22 cellular contexts compared by ENCODE assay signal in the genomic region with DNA sequence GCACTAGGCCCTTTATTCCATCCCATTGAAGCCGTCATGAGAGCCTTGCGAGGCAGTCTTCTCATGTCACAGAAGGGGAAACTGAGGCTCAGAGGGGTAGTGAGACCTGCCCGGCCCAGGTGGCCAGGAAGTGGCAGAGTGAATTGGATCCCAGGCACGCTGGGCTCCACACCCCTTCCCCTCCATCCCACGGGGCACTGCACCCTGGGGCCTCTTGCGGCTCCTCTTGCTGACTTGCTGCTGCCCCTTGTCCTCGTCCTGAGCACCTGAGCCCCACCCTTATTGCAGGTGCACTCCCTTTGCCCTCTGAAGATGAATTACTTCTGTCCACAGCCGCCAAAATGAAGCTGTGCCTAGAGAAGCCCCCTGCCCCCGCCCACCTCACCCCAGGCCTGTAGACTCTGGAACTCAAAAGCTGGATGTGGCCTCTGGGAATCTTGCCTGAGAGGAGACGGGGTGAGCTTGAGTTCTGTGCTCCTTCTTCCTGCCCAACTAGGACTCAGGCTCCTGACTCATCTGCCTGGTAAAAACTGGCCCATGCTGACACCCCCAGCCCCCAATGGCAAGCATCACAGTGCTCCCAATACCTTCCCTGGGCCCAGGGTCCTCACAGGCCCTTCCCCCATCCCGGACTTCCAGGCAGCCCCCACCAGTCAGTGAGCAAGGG. TPM values are rescaled to one million over a fixed set of nuclear protein-coding genes. Genes with fewer than 3 reads are reported as not detected.
A peak's percentile ranks its signal among the peaks of the same experiment; 100 is the strongest.
DNase-seq lines count a peak whose midpoint lies in the region; ATAC-seq and TF ChIP-seq lines count a peak whose summit lies in the region.
"Had no signal": no experiment of that assay in that cellular context is flagged by ENCODE, and none has a peak within 500 bp of the region (broad histone marks: within the 10 kb centered on the region; RNA-seq: fewer than 3 reads in every experiment).

No MANE protein-coding gene starts in this region.

- H3K9ac ChIP-seq in muscle layer of colon (ENCODE audit: low read length) = peak overlapping the region; percentile 31

- no peak overlapping the region for H3K27ac Mint-ChIP-seq in osteocyte (ENCODE audit: unreplicated experiment)
- H3K27ac Mint-ChIP-seq: activated CD8-positive, alpha-beta memory T cell treated with anti-CD3 and anti-CD28 coated beads, Interleukin-2, amount 10 ng/mL, durations not matched to agents 7 days and 5 days; activated T-helper 2 cell treated with anti-CD3 and anti-CD28 coated beads, Interferon-gamma antibody, Interleukin-2, Interleukin-4, amounts not matched to agents 10 μg/mL and 5 μg/mL and 100 μg/mL, durations not matched to agents 14 hours and 24 hours and 36 hours; B cell had no signal

- TF ChIP-seq POLR2A in esophagus muscularis mucosa (IDR thresholded peaks at IDR 0.05; ENCODE audit: low read depth) (no peak), upper lobe of left lung (IDR thresholded peaks at IDR 0.05) (no peak)

- peak overlapping the region in 2 of 4 donors; percentile 17 to 20 for H3K4me3 ChIP-seq in esophagus muscularis mucosa
- H3K4me3 ChIP-seq in muscle layer of colon (ENCODE audit: low read depth in 1 of 2, low read length in 2 of 2) = no peak overlapping the region
- H3K4me3 ChIP-seq in upper lobe of left lung = no peak overlapping the region
- H3K4me3 ChIP-seq: right lobe of liver had no signal

- H3K27me3 ChIP-seq in esophagus muscularis mucosa (no peaks in the 10 kb centered on the region), muscle layer of colon (ENCODE audit: control insufficient read depth in 1 of 2, insufficient read depth in 2 of 2, low read length in 2 of 2) (no peaks in the 10 kb centered on the region), upper lobe of left lung (no peaks in the 10 kb centered on the region)
- H3K27me3 ChIP-seq: right lobe of liver had no signal

- H3K36me3 Mint-ChIP-seq in osteocyte (ENCODE audit: unreplicated experiment) = no peaks in the 10 kb centered on the region
- H3K36me3 Mint-ChIP-seq: activated CD8-positive, alpha-beta memory T cell treated with anti-CD3 and anti-CD28 coated beads, Interleukin-2, amount 10 ng/mL, durations not matched to agents 7 days and 5 days had no signal

- WGBS in esophagus muscularis mucosa = 61% methylated on average over 10 of the region's 11 CpGs
- WGBS in upper lobe of left lung, 2 donors = 75 to 79% methylated on average over 9 to 11 of the region's 11 CpGs

- DNase-seq in DMS53 (lab: John Stamatoyannopoulos, UW) (peak; percentile 76), DMS53 treated with DMSO at 0.1 percent for 48 hours (lab: John Stamatoyannopoulos, UW; ENCODE audit: unreplicated experiment) (no peak), esophagus muscularis mucosa (ENCODE audit: extremely low spot score) (no peak), upper lobe of left lung (no peak), NCI-H2196 treated with DMSO at 0.1 percent for 48 hours (lab: John Stamatoyannopoulos, UW; ENCODE audit: unreplicated experiment) (no peak), NCI-H69 (lab: John Stamatoyannopoulos, UW) (no peak), osteocyte (ENCODE audit: extremely low spot score, unreplicated experiment) (no peak)
- DNase-seq: activated CD4-positive, alpha-beta T cell treated with anti-CD3 and anti-CD28 coated beads for 1 hour; activated CD8-positive, alpha-beta memory T cell treated with anti-CD3 and anti-CD28 coated beads, Interleukin-2, amount 10 ng/mL, durations not matched to agents 7 days and 5 days; effector CD8-positive, alpha-beta T cell; KBM-7; kidney glomerular epithelial cell; OCI-M1; right lobe of liver; stimulated activated CD4-positive, alpha-beta T cell treated with anti-CD3 and anti-CD28 coated beads, Interleukin-2, amount 100 ng/mL, for 24 hours; T1000 had no signal

- H3K4me1 Mint-ChIP-seq in osteocyte (ENCODE audit: unreplicated experiment) = peaks cover 6% of the 10 kb centered on the region
- H3K4me1 Mint-ChIP-seq: activated CD8-positive, alpha-beta memory T cell treated with anti-CD3 and anti-CD28 coated beads, Interleukin-2, amount 10 ng/mL, durations not matched to agents 7 days and 5 days; B cell; central memory CD8-positive, alpha-beta T cell had no signal

- H3K9me3 ChIP-seq in esophagus muscularis mucosa (no peaks in the 10 kb centered on the region), muscle layer of colon (ENCODE audit: low read length) (no peaks in the 10 kb centered on the region), upper lobe of left lung (no peaks in the 10 kb centered on the region)
- H3K9me3 ChIP-seq: neutrophil, right lobe of liver had no signal

- H3K36me3 ChIP-seq in esophagus muscularis mucosa (peaks cover 0 to 15% (median 6%) of the 10 kb centered on the region in 4 donors), muscle layer of colon (ENCODE audit: insufficient read depth, low read length) (peaks cover 28% of the 10 kb centered on the region), upper lobe of left lung (no peaks in the 10 kb centered on the region)
- H3K36me3 ChIP-seq: neutrophil, right lobe of liver had no signal

- H3K9me3 Mint-ChIP-seq in osteocyte (ENCODE audit: unreplicated experiment) = no peaks in the 10 kb centered on the region
- H3K9me3 Mint-ChIP-seq: activated T-helper 2 cell treated with anti-CD3 and anti-CD28 coated beads, Interferon-gamma antibody, Interleukin-2, Interleukin-4, amounts not matched to agents 10 μg/mL and 5 μg/mL and 100 μg/mL, durations not matched to agents 14 hours and 24 hours and 36 hours; central memory CD8-positive, alpha-beta T cell had no signal

- ATAC-seq in upper lobe of left lung (ENCODE audit: low FRiP score in 2 of 2) = peak in 1 of 2 donors; percentile 2
- ATAC-seq: activated CD8-positive, alpha-beta memory T cell treated with anti-CD3 and anti-CD28 coated beads, Interleukin-2, amount 10 ng/mL, durations not matched to agents 7 days and 5 days had no signal

- H3K27me3 Mint-ChIP-seq in osteocyte (ENCODE audit: unreplicated experiment) = no peaks in the 10 kb centered on the region

- TF ChIP-seq CTCF in esophagus muscularis mucosa (IDR thresholded peaks at IDR 0.05) (no peak), upper lobe of left lung (IDR thresholded peaks at IDR 0.05) (no peak), osteocyte (IDR thresholded peaks at IDR 0.05) (no peak)

- TF ChIP-seq EP300 in esophagus muscularis mucosa (IDR thresholded peaks at IDR 0.05) (no peak), upper lobe of left lung (IDR thresholded peaks at IDR 0.05) (no peak)

- no peak overlapping the region for H3K4me3 Mint-ChIP-seq in osteocyte (ENCODE audit: unreplicated experiment)
- H3K4me3 Mint-ChIP-seq: activated CD8-positive, alpha-beta memory T cell treated with anti-CD3 and anti-CD28 coated beads, Interleukin-2, amount 10 ng/mL, durations not matched to agents 7 days and 5 days; B cell; central memory CD8-positive, alpha-beta T cell had no signal

- H3K27ac ChIP-seq in esophagus muscularis mucosa (replicated peaks in 1 of 4) = peak overlapping the region; percentile 83 to 96 (median 94)
- H3K27ac ChIP-seq in muscle layer of colon (ENCODE audit: low read depth, low read length) = peak overlapping the region; percentile 40
- peak overlapping the region in 3 of 4 donors; percentile 38 to 45 (median 43) for H3K27ac ChIP-seq in upper lobe of left lung
- H3K27ac ChIP-seq: 22Rv1, neutrophil had no signal

- intact Hi-C loops in esophagus muscularis mucosa (cut with DNase I) = loop anchor here (10.0 kb wide), 1 partner anchor 93 kb away; no protein-coding TSS in a partner anchor

- H3K4me1 ChIP-seq in esophagus muscularis mucosa (peaks cover 67 to 96% (median 93%) of the 10 kb centered on the region in 4 donors), muscle layer of colon (ENCODE audit: insufficient read depth, low read length) (peaks cover 82% of the 10 kb centered on the region), upper lobe of left lung (peaks cover 23 to 58% (median 43%) of the 10 kb centered on the region in 4 donors)
- H3K4me1 ChIP-seq: right lobe of liver had no signal

RNA-seq across cellular contexts. Expression of gene NEURL1B, which starts 6.4 kb away (rescaled TPM):
- total RNA-seq in esophagus muscularis mucosa (10 to 100 TPM; 34.1 to 87.1 (median 60.2) TPM), upper lobe of left lung (10 to 100 TPM in 4 of 6 donors, 1 to 10 TPM in 2; 6.3 to 29.4 (median 15.1) TPM), osteocyte (1.5 and 1.7 TPM in 2 replicates)

Comparison
In these comparisons a context has a peak if more than half of its experiments do, and no peak if none do; other contexts are left out.
1. H3K27ac ChIP-seq: peak in every context shown above with its lines; median percentile 94 in esophagus muscularis mucosa; 43 in upper lobe of left lung; 40 in muscle layer of colon.